8 cellular contexts compared by ENCODE assay signal in genomic region chr10:31864834-31865518, GRCh38.
A peak's percentile ranks its signal among the peaks of the same experiment; 100 is the strongest.
DNase-seq lines count a peak whose midpoint lies in the region; ATAC-seq, FAIRE-seq and TF ChIP-seq lines count a peak whose summit lies in the region.

No MANE protein-coding gene starts in this region.

- FAIRE-seq in endothelial cell of umbilical vein (lab: Jason Lieb, UNC): peak; percentile 89

- H3K9ac ChIP-seq in BLaER1 (peak overlapping the region; percentile 54; the same call in 1 of the 2 replicates), HUES64 (ENCODE audit: low read depth, low read length) (no peak overlapping the region), endothelial cell of umbilical vein (replicated peaks; ENCODE audit: extremely low read depth, insufficient read depth, low read length) (peak overlapping the region; percentile 60)

- no peak for TF ChIP-seq POLR2A in endothelial cell of umbilical vein (IDR thresholded peaks at IDR 0.05; ENCODE audit: low read depth, low read length)

- dilution Hi-C loops in endothelial cell of umbilical vein (cut with MboI; ENCODE audit: extremely low pct_ligation_motif_present, low sequenced_read_pairs): no loop called here

- H3K27ac ChIP-seq in BLaER1 (peak overlapping the region; percentile 40; the same call in 1 of the 2 replicates), HUES64 (ENCODE audit: low read depth, low read length) (peak overlapping the region; percentile 37; the same call in 1 of the 2 replicates), endothelial cell of umbilical vein (ENCODE audit: insufficient read depth, low read depth, low read length) (peak overlapping the region; percentile 29)

- H2AFZ ChIP-seq in endothelial cell of umbilical vein (ENCODE audit: low read depth, low read length): no peak overlapping the region

- DNase-seq in endothelial cell of umbilical vein (ENCODE audit: low read depth, low spot score) (peak; percentile 85), myocyte (ENCODE audit: low read depth) (peak; percentile 14), HAP-1 (ENCODE audit: low spot score in 2 of 2) (no peak), NCI-H446 treated with DMSO at 0.1 percent for 48 hours (lab: John Stamatoyannopoulos, UW) (no peak)

- ATAC-seq in HG03460 (IDR thresholded peaks at IDR 0.05; ENCODE audit: unreplicated experiment) (no peak), HG02840 (IDR thresholded peaks at IDR 0.05; ENCODE audit: low FRiP score, unreplicated experiment) (no peak)

- H3K4me1 ChIP-seq in BLaER1: peaks cover 42% of the 10 kb centered on the region
- H3K4me1 ChIP-seq in HUES64 (ENCODE audit: insufficient read depth, low read length): peaks cover 40% of the 10 kb centered on the region
- peaks cover 22% of the 10 kb centered on the region for H3K4me1 ChIP-seq in endothelial cell of umbilical vein (ENCODE audit: control insufficient read depth, extremely low read depth, insufficient read depth, low read length)
- peaks cover 16% of the 10 kb centered on the region for H3K4me1 ChIP-seq in HAP-1

- BruUV-seq in endothelial cell of umbilical vein (replicated peaks; lab: Mats Ljungman, UMichigan): no TSS peak

- TF ChIP-seq CTCF in endothelial cell of umbilical vein (IDR thresholded peaks at IDR 0.05; ENCODE audit: extremely low read depth in 1 of 2, insufficient read depth in 1 of 2, low read depth in 1 of 2, low read length in 2 of 2): no peak

- 21% methylated on average over 5 of the region's 5 CpGs for WGBS in HUES64

- peaks cover 1% of the 10 kb centered on the region for H3K79me2 ChIP-seq in endothelial cell of umbilical vein (ENCODE audit: control insufficient read depth, insufficient read depth, low read length)

- H3K9me1 ChIP-seq in endothelial cell of umbilical vein (replicated peaks; ENCODE audit: control insufficient read depth, extremely low read depth, insufficient read depth, low read length): no peaks in the 10 kb centered on the region

- in situ Hi-C loops in HAP-1 (cut with MboI; ENCODE audit: low sequenced_read_pairs): loop anchor here (10.0 kb wide), 1 partner anchor 140 kb away; no protein-coding TSS in a partner anchor

- intact Hi-C loops in endothelial cell of umbilical vein (cut with micrococcal nuclease): loop anchor here (1.0 kb wide), 1 partner anchor 64 kb away; no protein-coding TSS in a partner anchor

- POLR2A ChIA-PET in endothelial cell of umbilical vein (lab: Charles Lee): no interaction called here

- H3K4me2 ChIP-seq in BLaER1 (peak overlapping the region; percentile 72), endothelial cell of umbilical vein (ENCODE audit: insufficient read depth, low read length) (peak overlapping the region; percentile 91)

- peaks cover 58% of the 10 kb centered on the region; the same call in 1 of the 2 replicates for H4K20me1 ChIP-seq in BLaER1
- no peaks in the 10 kb centered on the region for H4K20me1 ChIP-seq in endothelial cell of umbilical vein (replicated peaks; ENCODE audit: control insufficient read depth, extremely low read depth, insufficient read depth, low read length)

- peak overlapping the region; percentile 41; the same call in 1 of the 2 replicates for H3K4me3 ChIP-seq in BLaER1
- H3K4me3 ChIP-seq in HUES64 (ENCODE audit: low read length): 0 out of 2 replicates have a peak overlapping the region, but pooled peaks have one; percentile 5
- peak overlapping the region in 1 of 3 experiments; percentile 60 for H3K4me3 ChIP-seq in endothelial cell of umbilical vein (replicated peaks in 1 of 3; ENCODE audit: insufficient read depth in 1 of 3, low read depth in 1 of 3, low read length in 3 of 3)
- no peak overlapping the region for H3K4me3 ChIP-seq in HAP-1

- H3K27me3 ChIP-seq in BLaER1 (no peaks in the 10 kb centered on the region), HUES64 (ENCODE audit: insufficient read depth, low read length) (no peaks in the 10 kb centered on the region), endothelial cell of umbilical vein (ENCODE audit: control insufficient read depth in 2 of 2, insufficient read depth in 2 of 2, low read length in 2 of 2) (no peaks in the 10 kb centered on the region), HAP-1 (ENCODE audit: low read depth) (no peaks in the 10 kb centered on the region)

- H3K9me3 ChIP-seq in BLaER1 (no peaks in the 10 kb centered on the region), HUES64 (ENCODE audit: insufficient read depth, low read depth, low read length) (no peaks in the 10 kb centered on the region), endothelial cell of umbilical vein (replicated peaks; ENCODE audit: control insufficient read depth, insufficient read depth, low read length) (no peaks in the 10 kb centered on the region), HAP-1 (no peaks in the 10 kb centered on the region)

- CTCF ChIA-PET in endothelial cell of umbilical vein (lab: Charles Lee): interaction anchor here (0.9 to 1.7 kb wide), 11 partner anchors 15 to 1177 kb away, joined by 3 to 6 read pairs (median 3); partner anchors contain the start of gene ARHGAP12

- peaks cover 15% of the 10 kb centered on the region for H3K36me3 ChIP-seq in BLaER1
- peaks cover 14% of the 10 kb centered on the region for H3K36me3 ChIP-seq in HUES64 (ENCODE audit: insufficient read depth, low read length)
- no peaks in the 10 kb centered on the region for H3K36me3 ChIP-seq in endothelial cell of umbilical vein (ENCODE audit: control insufficient read depth in 2 of 2, extremely low read depth in 1 of 2, insufficient read depth in 2 of 2, low read length in 2 of 2)
- H3K36me3 ChIP-seq in HAP-1 (replicated peaks): no peaks in the 10 kb centered on the region

TF ChIP-seq in endothelial cell of umbilical vein, 7 proteins besides CTCF, POLR2A, EP300 and RAD21:
- TF ChIP-seq FOS (IDR thresholded peaks at IDR 0.05; ENCODE audit: borderline replicate concordance, insufficient read depth, low read length): peak; percentile 78
- no peak for TF ChIP-seq EZH2 (IDR thresholded peaks at IDR 0.05; ENCODE audit: borderline replicate concordance, low read depth, low read length, severe bottlenecking)
- TF ChIP-seq POLR2AphosphoS5 (IDR thresholded peaks at IDR 0.05; ENCODE audit: insufficient read depth, low read depth, low read length): peak; percentile 58
- peak; percentile 72 for TF ChIP-seq JUN (IDR thresholded peaks at IDR 0.05; ENCODE audit: borderline replicate concordance, insufficient read depth, insufficient read length, low read depth)

Comparison
In these comparisons a context has a peak if more than half of its experiments do, and no peak if none do; other contexts are left out.
1. DNase-seq: peak in endothelial cell of umbilical vein (single experiment) and myocyte (single experiment); none in HAP-1 (0 of 2) and NCI-H446 treated with DMSO at 0.1 percent for 48 hours (single experiment).
2. Peak in every context shown above with its lines, with median percentiles within 50 percentile points of each other: H3K27ac ChIP-seq.